Comparison of ENCODE assay signal across 8 cellular contexts in the genomic region with DNA sequence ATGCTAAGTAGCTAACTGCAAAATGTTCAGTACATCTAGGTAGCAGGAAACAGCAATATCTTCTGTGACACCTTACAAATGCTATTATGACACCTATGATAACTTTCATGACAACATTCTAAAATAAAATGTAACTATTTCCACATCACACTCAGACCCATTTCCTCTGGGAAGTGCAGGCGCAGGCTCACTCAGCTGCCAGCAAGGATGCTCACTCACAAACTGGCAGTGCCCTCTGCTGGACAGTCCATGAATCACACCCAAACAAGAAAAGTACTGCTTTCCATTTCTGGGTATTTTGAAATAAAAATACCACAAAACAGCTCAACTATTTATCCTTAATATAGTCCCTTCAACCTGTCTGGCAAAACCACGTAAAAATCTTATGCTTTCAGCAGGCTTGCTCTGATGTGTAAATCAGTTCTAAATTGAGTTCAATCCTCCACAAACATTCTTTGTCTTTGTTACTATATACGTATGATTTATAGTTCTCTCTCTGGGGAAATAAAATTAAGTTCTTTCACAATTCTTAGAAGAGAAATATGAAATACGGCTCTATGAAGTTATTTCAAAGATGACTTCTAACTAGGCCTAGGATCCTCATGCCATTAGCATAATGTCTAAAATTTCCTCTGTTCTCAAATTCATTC.
A peak's percentile ranks its signal among the peaks of the same experiment; 100 is the strongest.
DNase-seq lines count a peak whose midpoint lies in the region; ATAC-seq, FAIRE-seq and TF ChIP-seq lines count a peak whose summit lies in the region.

No MANE protein-coding gene starts in this region.

- no peak for TF ChIP-seq POLR2A in GM12892 (IDR thresholded peaks at IDR 0.05; ENCODE audit: low read depth, low read length)
- peak in 1 of 2 donors; percentile 12 for TF ChIP-seq POLR2A in Peyer's patch (IDR thresholded peaks at IDR 0.05)

- H3K4me3 ChIP-seq in Peyer's patch: no peak overlapping the region
- H3K4me3 ChIP-seq in fibroblast of the aortic adventitia (ENCODE audit: low read depth, low read length): no peak overlapping the region
- no peak overlapping the region for H3K4me3 ChIP-seq in thoracic aorta

- DNase-seq in GM12892 (ENCODE audit: insufficient read length): no peak
- peak; percentile 38 for DNase-seq in HS-5 (ENCODE audit: low read depth)
- DNase-seq in Peyer's patch: peak; percentile 47 to 89 (median 74)
- DNase-seq in activated T-helper 1 cell treated with Interleukin-2 at 50 U/mL for 16 hours (ENCODE audit: low read depth): peak; percentile 40
- DNase-seq in fibroblast of the aortic adventitia (ENCODE audit: low read depth): peak; percentile 95
- peak in 54 of 56 donors; percentile 4 to 92 (median 58) for DNase-seq in nucleus accumbens (lab: John Stamatoyannopoulos, UW)
- peak; percentile 60 for DNase-seq in thoracic aorta (ENCODE audit: low spot score)

- H3K27ac ChIP-seq in Peyer's patch (no peak overlapping the region), thoracic aorta (no peak overlapping the region)

- no peaks in the 10 kb centered on the region for H3K27me3 ChIP-seq in Peyer's patch
- no peaks in the 10 kb centered on the region for H3K27me3 ChIP-seq in thoracic aorta (replicated peaks; ENCODE audit: insufficient read depth)

- TF ChIP-seq CTCF in Peyer's patch (IDR thresholded peaks at IDR 0.05) (peak; percentile 40 to 90 (median 81)), fibroblast of the aortic adventitia (IDR thresholded peaks at IDR 0.05; ENCODE audit: insufficient read depth, low read length) (peak; percentile 88), thoracic aorta (IDR thresholded peaks at IDR 0.05) (peak; percentile 93)

- H3K9me3 ChIP-seq in Peyer's patch: no peaks in the 10 kb centered on the region
- H3K9me3 ChIP-seq in thoracic aorta: no peaks in the 10 kb centered on the region

- H3K36me3 ChIP-seq in Peyer's patch (no peaks in the 10 kb centered on the region), thoracic aorta (no peaks in the 10 kb centered on the region)

- peaks cover 0 to 14% (median 2%) of the 10 kb centered on the region in 4 donors for H3K4me1 ChIP-seq in Peyer's patch
- H3K4me1 ChIP-seq in thoracic aorta (ENCODE audit: control insufficient read depth in 1 of 2, low read depth in 2 of 2): peaks cover 3 to 15% of the 10 kb centered on the region in 2 donors

- no peak for ATAC-seq in thoracic aorta (ENCODE audit: insufficient number of reproducible peaks, low FRiP score, low read depth)

- FAIRE-seq in A204.1 (lab: Jason Lieb, UNC) (peak; percentile 83), GM12892 (lab: Jason Lieb, UNC) (peak; percentile 94)
